ENCODE assay signal across 18 cellular contexts in the genomic region with DNA sequence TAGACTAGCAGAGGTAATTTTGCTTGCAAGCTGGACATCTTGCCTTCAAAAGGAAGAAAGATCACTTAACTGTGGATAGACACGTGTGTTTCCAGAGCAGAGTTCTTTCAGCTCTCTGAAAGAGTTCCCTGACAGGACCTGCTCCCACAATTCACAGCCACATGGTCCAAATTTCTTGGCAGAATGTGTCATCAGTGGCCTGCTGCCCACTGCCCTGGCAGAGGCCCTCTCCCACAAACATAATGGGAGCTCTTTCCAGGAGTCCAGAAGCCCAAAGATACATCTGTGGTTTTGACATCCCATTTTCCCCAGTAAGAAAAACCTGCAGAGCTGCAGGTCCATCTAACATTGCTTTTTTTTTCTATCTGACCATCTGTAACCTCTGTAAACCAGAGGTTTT. TPM values are rescaled to one million over a fixed set of nuclear protein-coding genes. Genes with fewer than 3 reads are reported as not detected.
DNase-seq lines count a peak whose midpoint lies in the region; ATAC-seq and TF ChIP-seq lines count a peak whose summit lies in the region.
"Had no signal": no experiment of that assay in that cellular context is flagged by ENCODE, and none has a peak within 500 bp of the region (broad histone marks: within the 10 kb centered on the region; RNA-seq: fewer than 3 reads in every experiment).

No MANE protein-coding gene starts in this region.

- intact Hi-C loops in heart left ventricle (cut with DNase I) = no loop called here

- H3K4ac ChIP-seq in trophoblast cell (ENCODE audit: low read depth, low read length) = no peak overlapping the region

- H3K9me3 ChIP-seq in heart left ventricle (no peaks in the 10 kb centered on the region), trophoblast cell (ENCODE audit: insufficient read depth, low read depth, low read length) (no peaks in the 10 kb centered on the region), BE2C (no peaks in the 10 kb centered on the region)
- H3K9me3 ChIP-seq: right lobe of liver had no signal

- H3K14ac ChIP-seq in trophoblast cell (ENCODE audit: low read length) = no peak overlapping the region

- H3K23ac ChIP-seq in trophoblast cell (ENCODE audit: low read length) = no peak overlapping the region

- H3K4me3 ChIP-seq in astrocyte of the cerebellum (ENCODE audit: low read depth, low read length) (no peak overlapping the region), heart left ventricle (no peak overlapping the region), trophoblast cell (ENCODE audit: low read depth, low read length) (no peak overlapping the region), BE2C (ENCODE audit: low read depth, low read length) (no peak overlapping the region), brain microvascular endothelial cell (ENCODE audit: low read depth, low read length) (no peak overlapping the region)
- H3K4me3 ChIP-seq: right lobe of liver had no signal

- no peak overlapping the region for H4K8ac ChIP-seq in trophoblast cell (ENCODE audit: low read depth, low read length)

- no peak overlapping the region for H3K4me2 ChIP-seq in trophoblast cell (ENCODE audit: low read length)

- H2BK120ac ChIP-seq in trophoblast cell (ENCODE audit: insufficient read depth, low read length, poor library complexity) = no peak overlapping the region

- ATAC-seq in heart left ventricle = peak; percentile 61 to 83 (median 74)
- ATAC-seq: activated naive CD8-positive, alpha-beta T cell treated with anti-CD3 and anti-CD28 coated beads, Interleukin-2, amount 50 U/mL, for 24 hours; foreskin keratinocyte; naive thymus-derived CD4-positive, alpha-beta T cell; right lobe of liver had no signal

- H3K4me1 ChIP-seq in heart left ventricle (peaks cover 0 to 24% (median 2%) of the 10 kb centered on the region in 12 donors), trophoblast cell (ENCODE audit: control insufficient read depth in 1 of 2, insufficient read depth in 2 of 2, low read length in 2 of 2) (no peaks in the 10 kb centered on the region), BE2C (no peaks in the 10 kb centered on the region)
- H3K4me1 ChIP-seq: foreskin keratinocyte, right lobe of liver had no signal

- H4K91ac ChIP-seq in trophoblast cell (ENCODE audit: low read depth, low read length) = no peak overlapping the region

- no peak overlapping the region for H3K18ac ChIP-seq in trophoblast cell (ENCODE audit: low read length)

- TF ChIP-seq CTCF in astrocyte of the cerebellum (IDR thresholded peaks at IDR 0.05; ENCODE audit: low read depth, low read length, missing control alignments) (no peak), heart left ventricle (IDR thresholded peaks at IDR 0.05) (no peak), BE2C (IDR thresholded peaks at IDR 0.05; ENCODE audit: low read depth, low read length) (no peak), brain microvascular endothelial cell (IDR thresholded peaks at IDR 0.05; ENCODE audit: low read depth, low read length, missing control alignments) (no peak)

- H2AFZ ChIP-seq in trophoblast cell (ENCODE audit: insufficient read depth, low read length, poor library complexity) = peak overlapping the region; percentile 63

- no peak for TF ChIP-seq POLR2A in heart left ventricle (IDR thresholded peaks at IDR 0.05)

- no peaks in the 10 kb centered on the region for H3K27me3 ChIP-seq in heart left ventricle
- H3K27me3 ChIP-seq in trophoblast cell (ENCODE audit: insufficient read depth, low read length) = no peaks in the 10 kb centered on the region
- H3K27me3 ChIP-seq in BE2C = no peaks in the 10 kb centered on the region
- H3K27me3 ChIP-seq in brain microvascular endothelial cell (replicated peaks) = no peaks in the 10 kb centered on the region
- H3K27me3 ChIP-seq: foreskin keratinocyte, right lobe of liver had no signal

- no peaks in the 10 kb centered on the region for H3K79me2 ChIP-seq in trophoblast cell (ENCODE audit: control insufficient read depth, insufficient read depth, low read length, poor library complexity)

- no peak overlapping the region for H4K12ac ChIP-seq in trophoblast cell (ENCODE audit: low read depth, low read length)

- peak; percentile 30 for DNase-seq in G401 (ENCODE audit: low spot score)
- DNase-seq in astrocyte of the cerebellum (ENCODE audit: low read depth) = peak; percentile 9
- DNase-seq in heart left ventricle = peak in 3 of 5 donors; percentile 11 to 45 (median 19)
- no peak for DNase-seq in trophoblast cell
- DNase-seq in BE2C = no peak
- DNase-seq in SKM-1 treated with dmso at 0.1 percent for 144 hours (lab: John Stamatoyannopoulos, UW; ENCODE audit: unreplicated experiment) = no peak
- DNase-seq in GOT3 (lab: John Stamatoyannopoulos, UW) = no peak
- DNase-seq in brain microvascular endothelial cell = no peak
- DNase-seq: activated CD4-positive, alpha-beta memory T cell treated with anti-CD3 and anti-CD28 coated beads, Interleukin-2, amount 10 ng/mL, durations not matched to agents 7 days and 5 days; activated effector memory CD4-positive, alpha-beta T cell treated with anti-CD3 and anti-CD28 coated beads, Interleukin-2, amount 50 U/mL, for 16 hours; activated naive CD8-positive, alpha-beta T cell treated with anti-CD3 and anti-CD28 coated beads, Interleukin-2, amount 50 U/mL, for 24 hours; central memory CD4-positive, alpha-beta T cell; foreskin keratinocyte; H9; naive thymus-derived CD4-positive, alpha-beta T cell; NCI-H1417; right lobe of liver; RPMI8226 had no signal

- H3K79me1 ChIP-seq in trophoblast cell (ENCODE audit: low read length) = no peaks in the 10 kb centered on the region

- in situ Hi-C loops in G401 (cut with HindIII; ENCODE audit: low sequenced_read_pairs) (no loop called here), astrocyte of the cerebellum (cut with HindIII; ENCODE audit: low sequenced_read_pairs) (no loop called here), brain microvascular endothelial cell (cut with HindIII; ENCODE audit: low pct_ligation_motif_present, low sequenced_read_pairs) (no loop called here)

- no peak overlapping the region for H3K9ac ChIP-seq in trophoblast cell (ENCODE audit: low read length)

- 0 to 30% (median 17%) methylated on average over 1 of the region's 1 CpG for WGBS in heart left ventricle, 4 donors
- no CpG with 5 or more reads among the region's 1 CpG for WGBS in trophoblast cell (ENCODE audit: extremely low coverage, insufficient coverage, insufficient read length)

- H3K27ac ChIP-seq in heart left ventricle = peak overlapping the region in 3 of 12 donors; percentile 25 to 50 (median 40)
- H3K27ac ChIP-seq in trophoblast cell (ENCODE audit: low read depth, low read length) = no peak overlapping the region
- no peak overlapping the region for H3K27ac ChIP-seq in brain microvascular endothelial cell
- H3K27ac ChIP-seq: foreskin keratinocyte, right lobe of liver had no signal

- H2BK12ac ChIP-seq in trophoblast cell (ENCODE audit: low read length) = no peak overlapping the region

- H3K36me3 ChIP-seq in heart left ventricle = no peaks in the 10 kb centered on the region
- H3K36me3 ChIP-seq in trophoblast cell (ENCODE audit: control insufficient read depth in 1 of 2, insufficient read depth in 2 of 2, low read length in 2 of 2) = no peaks in the 10 kb centered on the region
- no peaks in the 10 kb centered on the region for H3K36me3 ChIP-seq in BE2C
- no peaks in the 10 kb centered on the region for H3K36me3 ChIP-seq in brain microvascular endothelial cell (replicated peaks)
- H3K36me3 ChIP-seq: right lobe of liver had no signal

- no peak overlapping the region for H2AK5ac ChIP-seq in trophoblast cell (ENCODE audit: low read length)

- H2BK5ac ChIP-seq in trophoblast cell (ENCODE audit: low read depth, low read length, poor library complexity) = no peak overlapping the region

RNA-seq across cellular contexts. Expression of gene SERPINI1, which starts 48.3 kb away (rescaled TPM):
- 0.14 and 0.43 TPM in 2 replicates for total RNA-seq in G401 (2014; rRNA removed; shearing (Covaris generic))
- total RNA-seq in heart left ventricle = 10 to 100 TPM in 5 of 9 donors, 1 to 10 TPM in 4; 5.6 to 18.5 (median 10.9) TPM
- 10 to 100 TPM in 1 of 2 donors, 1 to 10 TPM in 1; 7.9 to 10.7 TPM for polyA plus RNA-seq in heart left ventricle
- 2.3 and 3.1 TPM in 2 replicates for polyA plus RNA-seq in trophoblast cell (2013)
- 1.5 TPM for polyA plus RNA-seq in BE2C (2012; ENCODE audit: insufficient read depth, insufficient read length, low read depth)

RNA-seq across cellular contexts. Expression of gene PDCD10, which starts 49.1 kb away (rescaled TPM):
- total RNA-seq in G401 (2014; rRNA removed; shearing (Covaris generic)) = 72.4 and 88.6 TPM in 2 replicates
- total RNA-seq in heart left ventricle = 10 to 100 TPM; 32.1 to 53.9 (median 41.1) TPM
- 10 to 100 TPM; 12.6 to 72.4 TPM for polyA plus RNA-seq in heart left ventricle
- polyA plus RNA-seq in trophoblast cell (2013) = 89.5 and 93.3 TPM in 2 replicates
- polyA plus RNA-seq in BE2C (2012; ENCODE audit: insufficient read depth, insufficient read length, low read depth) = 24.9 TPM

Comparison
In these comparisons a context has a peak if more than half of its experiments do, and no peak if none do; other contexts are left out.
1. DNase-seq: peak in G401 (single experiment), astrocyte of the cerebellum (single experiment) and heart left ventricle (3 of 5); none in trophoblast cell (0 of 2), BE2C (single experiment), SKM-1 treated with dmso at 0.1 percent for 144 hours (single experiment), GOT3 (single experiment) and brain microvascular endothelial cell (single experiment).